ENCODE assay signal across 12 cellular contexts in the genomic region with DNA sequence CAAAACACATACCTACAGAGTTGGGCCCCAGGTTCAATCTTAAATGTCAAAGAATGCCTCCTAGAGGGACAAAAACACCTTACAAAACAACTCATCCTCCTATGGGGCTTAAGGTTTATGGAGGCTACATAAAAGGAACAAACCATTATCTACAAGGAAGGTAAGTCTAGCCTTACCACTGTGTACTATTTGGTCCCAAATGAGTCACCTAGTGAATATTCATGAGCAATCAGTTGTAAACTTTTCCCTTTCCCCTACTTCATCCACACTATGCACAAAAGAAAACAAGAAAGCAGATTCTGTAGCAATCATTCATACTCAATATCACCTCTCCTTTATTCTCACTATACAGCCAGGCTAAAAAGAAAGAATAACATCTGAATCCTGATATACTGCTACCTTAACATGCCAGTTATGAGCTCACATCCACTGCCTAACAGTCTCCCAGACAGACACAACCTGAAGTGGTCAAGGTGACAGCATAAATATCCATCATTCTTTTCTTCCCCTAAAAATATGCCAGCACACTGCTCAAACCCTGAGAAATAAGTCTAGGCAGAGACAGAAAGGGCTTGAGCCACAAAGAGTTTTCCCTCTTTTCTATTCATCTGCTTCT. TPM values are rescaled to one million over a fixed set of nuclear protein-coding genes. Genes with fewer than 3 reads are reported as not detected.
DNase-seq lines count a peak whose midpoint lies in the region; ATAC-seq and TF ChIP-seq lines count a peak whose summit lies in the region.
"Had no signal": no experiment of that assay in that cellular context is flagged by ENCODE, and none has a peak within 500 bp of the region (broad histone marks: within the 10 kb centered on the region; RNA-seq: fewer than 3 reads in every experiment).

No MANE protein-coding gene starts in this region.

- POLR2A ChIA-PET in A673 (lab: Charles Lee; ENCODE audit: low non-redundant PET), result no interaction called here
- POLR2A ChIA-PET in OCI-LY7 (lab: Charles Lee), result interaction anchor here (0.9 kb wide), 1 partner anchor 39 kb away, joined by 3 read pairs; no protein-coding TSS in a partner anchor

- H3K36me3 ChIP-seq in A673 (ENCODE audit: insufficient read depth, low read length, poor library complexity, severe bottlenecking) (peaks cover 11% of the 10 kb centered on the region), OCI-LY7 (ENCODE audit: insufficient read depth, low read length) (peaks cover 34% of the 10 kb centered on the region; the same call in 1 of the 2 replicates)
- H3K36me3 ChIP-seq: colonic mucosa had no signal

- no peaks in the 10 kb centered on the region for H3K9me2 ChIP-seq in OCI-LY7 (ENCODE audit: insufficient read depth, low read length)

- H3K9me3 ChIP-seq in A673 (ENCODE audit: low read depth, low read length, poor library complexity, severe bottlenecking) (no peaks in the 10 kb centered on the region), OCI-LY7 (ENCODE audit: low read length) (no peaks in the 10 kb centered on the region)
- H3K9me3 ChIP-seq: BLaER1 treated with 17β-estradiol and CSF1 and Interleukin-3, amounts not matched to agents 10 nM and 100 nM; colonic mucosa had no signal

- H3K4me3 ChIP-seq in A673 (ENCODE audit: low read depth, low read length, poor library complexity, severe bottlenecking), result no peak overlapping the region
- no peak overlapping the region for H3K4me3 ChIP-seq in OCI-LY7 (ENCODE audit: low read depth, low read length, poor library complexity, severe bottlenecking)
- H3K4me3 ChIP-seq: BLaER1 treated with 17β-estradiol and CSF1 and Interleukin-3, amounts not matched to agents 10 nM and 100 nM; colonic mucosa had no signal

- BruUV-seq in A673 (replicated peaks; lab: Mats Ljungman, UMichigan) (no TSS peak), OCI-LY7 (replicated peaks; lab: Mats Ljungman, UMichigan) (no TSS peak)

- DNase-seq in A673 (ENCODE audit: low spot score) (peak; percentile 15), astrocyte of the hippocampus (ENCODE audit: low read depth, low spot score) (peak; percentile 65), OCI-LY7 (ENCODE audit: low spot score) (no peak), NCI-H2196 treated with DMSO at 0.1 percent for 48 hours (lab: John Stamatoyannopoulos, UW; ENCODE audit: unreplicated experiment) (no peak), amygdala (lab: John Stamatoyannopoulos, UW) (no peak)
- DNase-seq: colonic mucosa, H7, NCI-H146 had no signal

- H2AFZ ChIP-seq in OCI-LY7 (ENCODE audit: low read length), result no peak overlapping the region

- H3K4me1 ChIP-seq in A673 (ENCODE audit: insufficient read depth, low read length, poor library complexity, severe bottlenecking) (peaks cover 5% of the 10 kb centered on the region), OCI-LY7 (ENCODE audit: insufficient read depth, low read length, poor library complexity, severe bottlenecking) (peaks cover 4% of the 10 kb centered on the region)

- ATAC-seq in GM18907 (IDR thresholded peaks at IDR 0.05; ENCODE audit: unreplicated experiment) (peak; percentile 66), HG03045 (IDR thresholded peaks at IDR 0.05; ENCODE audit: unreplicated experiment) (peak; percentile 69), HG03571 (IDR thresholded peaks at IDR 0.05; ENCODE audit: unreplicated experiment) (no peak)

- H3K79me2 ChIP-seq in OCI-LY7 (ENCODE audit: insufficient read depth, low read depth, low read length), result peaks cover 30% of the 10 kb centered on the region; the same call in 1 of the 2 replicates

- no peak overlapping the region for H3K4me2 ChIP-seq in OCI-LY7 (ENCODE audit: low read length)
- H3K4me2 ChIP-seq: BLaER1 treated with 17β-estradiol and CSF1 and Interleukin-3, amounts not matched to agents 10 nM and 100 nM had no signal

- TF ChIP-seq CTCF in A673 (conservative IDR thresholded peaks at IDR 0.05; ENCODE audit: low read depth, low read length), result no peak
- no peak for TF ChIP-seq CTCF in OCI-LY7 (conservative IDR thresholded peaks at IDR 0.05; ENCODE audit: low read length)

- no peak overlapping the region for H3K27ac ChIP-seq in A673 (ENCODE audit: low read depth, low read length, poor library complexity, severe bottlenecking)
- H3K27ac ChIP-seq in OCI-LY7 (ENCODE audit: low read depth, low read length, poor library complexity, severe bottlenecking), result no peak overlapping the region
- H3K27ac ChIP-seq: BLaER1 treated with 17β-estradiol and CSF1 and Interleukin-3, amounts not matched to agents 10 nM and 100 nM; colonic mucosa had no signal

- CTCF ChIA-PET in A673 (lab: Charles Lee) (no interaction called here), OCI-LY7 (lab: Charles Lee; ENCODE audit: unreplicated experiment) (no interaction called here)

- intact Hi-C loops in A673 (cut with micrococcal nuclease; ENCODE audit: unreplicated experiment) (no loop called here), OCI-LY7 (cut with micrococcal nuclease; ENCODE audit: unreplicated experiment) (no loop called here)

- H3K27me3 ChIP-seq in A673 (replicated peaks; ENCODE audit: insufficient read depth, low read depth, low read length, poor library complexity), result no peaks in the 10 kb centered on the region
- H3K27me3 ChIP-seq: BLaER1 treated with 17β-estradiol and CSF1 and Interleukin-3, amounts not matched to agents 10 nM and 100 nM; colonic mucosa had no signal

- H4K20me1 ChIP-seq in OCI-LY7 (ENCODE audit: insufficient read depth, low read length), result peaks cover 4% of the 10 kb centered on the region

RNA-seq across cellular contexts. Expression of a gene that starts 6.2 kb away (rescaled TPM):
- 48.4 and 49.8 TPM in 2 replicates for total RNA-seq in A673 (2021)
- total RNA-seq in OCI-LY7 (2014; rRNA removed; shearing (Covaris generic)), result 22.5 and 27.0 TPM in 2 replicates
- 41.3 and 43.4 TPM in 2 replicates for total RNA-seq in OCI-LY7 (2022)

RNA-seq across cellular contexts. Expression of a gene that starts 40.2 kb away (rescaled TPM):
- total RNA-seq in A673 (2021) (43.4 and 48.3 TPM in 2 replicates), OCI-LY7 (2022) (29.7 and 30.7 TPM in 2 replicates)
- 7.9 and 8.5 TPM in 2 replicates for total RNA-seq in OCI-LY7 (2014; rRNA removed; shearing (Covaris generic))

Comparison
In these comparisons a context has a peak if more than half of its experiments do, and no peak if none do; other contexts are left out.
1. DNase-seq: peak in A673 (single experiment) and astrocyte of the hippocampus (single experiment); none in OCI-LY7 (single experiment), NCI-H2196 treated with DMSO at 0.1 percent for 48 hours (single experiment) and amygdala (0 of 56).